In genomic region chr15:61668444-61668843, GRCh38 we compare ENCODE assay signal across 24 cellular contexts.
A peak's percentile ranks its signal among the peaks of the same experiment; 100 is the strongest.
DNase-seq lines count a peak whose midpoint lies in the region; FAIRE-seq and TF ChIP-seq lines count a peak whose summit lies in the region.
"Had no signal": no experiment of that assay in that cellular context is flagged by ENCODE, and none has a peak within 500 bp of the region (broad histone marks: within the 10 kb centered on the region; RNA-seq: fewer than 3 reads in every experiment).

No MANE protein-coding gene starts in this region.

- H2BK20ac ChIP-seq in H1 (ENCODE audit: low read length) = no peak overlapping the region

- no peak overlapping the region for H2AK5ac ChIP-seq in H1 (ENCODE audit: low read depth, low read length)
- H2AK5ac ChIP-seq in trophoblast cell (ENCODE audit: low read length) = no peak overlapping the region

- intact Hi-C loops in kidney (cut with DNase I) = no loop called here

- no peak overlapping the region for H3K4me2 ChIP-seq in H1 (ENCODE audit: insufficient read depth in 1 of 2, low read depth in 2 of 2, low read length in 2 of 2)
- H3K4me2 ChIP-seq in neural progenitor cell = no peak overlapping the region
- H3K4me2 ChIP-seq in trophoblast cell (ENCODE audit: low read length) = no peak overlapping the region

- FAIRE-seq in H1 (lab: Jason Lieb, UNC) = no peak
- FAIRE-seq in kidney (lab: Jason Lieb, UNC) = no peak
- FAIRE-seq: GM12878, HepG2 had no signal

- H4K20me1 ChIP-seq in H1 (replicated peaks in 1 of 2; ENCODE audit: control insufficient read depth in 1 of 2, insufficient read depth in 2 of 2, low read length in 2 of 2) = no peaks in the 10 kb centered on the region
- H4K20me1 ChIP-seq in neural progenitor cell (ENCODE audit: low read depth) = no peaks in the 10 kb centered on the region

- H3K36me3 Mint-ChIP-seq in neural progenitor cell (no peaks in the 10 kb centered on the region), endodermal cell (ENCODE audit: low read depth) (no peaks in the 10 kb centered on the region)
- H3K36me3 Mint-ChIP-seq: CD4-positive, alpha-beta memory T cell had no signal

- no peak overlapping the region for H3K23ac ChIP-seq in H1 (ENCODE audit: insufficient read length)
- no peak overlapping the region for H3K23ac ChIP-seq in trophoblast cell (ENCODE audit: low read length)

- no peak overlapping the region for H2BK5ac ChIP-seq in H1 (ENCODE audit: low read depth, low read length)
- no peak overlapping the region for H2BK5ac ChIP-seq in trophoblast cell (ENCODE audit: low read depth, low read length, poor library complexity)

- no peak overlapping the region for H4K5ac ChIP-seq in H1 (ENCODE audit: insufficient read length, low read depth, low read length)

- no peak overlapping the region for H2BK12ac ChIP-seq in H1 (ENCODE audit: low read depth, low read length)
- no peak overlapping the region for H2BK12ac ChIP-seq in trophoblast cell (ENCODE audit: low read length)

- no peak overlapping the region for H3K27ac ChIP-seq in H1 (ENCODE audit: low read depth, low read length)
- no peak overlapping the region for H3K27ac ChIP-seq in neural progenitor cell
- H3K27ac ChIP-seq in kidney (ENCODE audit: low read depth in 2 of 2, low read length in 2 of 2) = no peak overlapping the region
- H3K27ac ChIP-seq in trophoblast cell (ENCODE audit: low read depth, low read length) = no peak overlapping the region
- H3K27ac ChIP-seq in endodermal cell (ENCODE audit: low read depth, low read length) = no peak overlapping the region

- no peak overlapping the region for H3K14ac ChIP-seq in H1 (ENCODE audit: insufficient read length)
- H3K14ac ChIP-seq in trophoblast cell (ENCODE audit: low read length) = no peak overlapping the region

- H3F3A ChIP-seq in neural progenitor cell (ENCODE audit: low read depth) = no peaks in the 10 kb centered on the region

- CTCF ChIA-PET in H1 (lab: Charles Lee; ENCODE audit: partially characterized antibody) = interaction anchor here (0.8 to 2.9 kb wide), 4 partner anchors 9 to 452 kb away, joined by 3 to 17 read pairs (median 3); no protein-coding TSS in a partner anchor

- peak overlapping the region; percentile 67; the same call in 1 of the 2 replicates for H2AFZ ChIP-seq in H1 (ENCODE audit: low read length)
- H2AFZ ChIP-seq in neural progenitor cell (replicated peaks) = peak overlapping the region; percentile 77
- no peak overlapping the region for H2AFZ ChIP-seq in trophoblast cell (ENCODE audit: insufficient read depth, low read length, poor library complexity)

- no peaks in the 10 kb centered on the region for H3K4me1 Mint-ChIP-seq in neural progenitor cell
- H3K4me1 Mint-ChIP-seq in endodermal cell = peaks cover 2% of the 10 kb centered on the region
- H3K4me1 Mint-ChIP-seq: CD4-positive, alpha-beta memory T cell had no signal

- peaks cover 2% of the 10 kb centered on the region for H3K23me2 ChIP-seq in H1 (ENCODE audit: low read depth, low read length)

- no peaks in the 10 kb centered on the region for H3K27me3 Mint-ChIP-seq in neural progenitor cell (ENCODE audit: insufficient read depth, low read depth)
- H3K27me3 Mint-ChIP-seq in endodermal cell (ENCODE audit: insufficient read depth) = no peaks in the 10 kb centered on the region

- H3K79me1 ChIP-seq in H1 (ENCODE audit: low read depth, low read length) (no peaks in the 10 kb centered on the region), trophoblast cell (ENCODE audit: low read length) (no peaks in the 10 kb centered on the region)

- no peak overlapping the region for H3K4me3 ChIP-seq in H1 (ENCODE audit: extremely low read depth in 1 of 4, insufficient read depth in 2 of 4, low read depth in 3 of 4, low read length in 4 of 4)
- no peak overlapping the region for H3K4me3 ChIP-seq in neural progenitor cell
- no peak overlapping the region for H3K4me3 ChIP-seq in kidney (ENCODE audit: low read length in 2 of 2)
- H3K4me3 ChIP-seq in trophoblast cell (ENCODE audit: low read depth, low read length) = no peak overlapping the region
- H3K4me3 ChIP-seq in endodermal cell (ENCODE audit: low read length) = no peak overlapping the region
- H3K4me3 ChIP-seq: GM12878 had no signal

- H3K27me3 ChIP-seq in H1 (replicated peaks in 1 of 4; ENCODE audit: control insufficient read depth in 3 of 4, extremely low read depth in 1 of 4, insufficient read depth in 3 of 4, low read length in 3 of 4) = no peaks in the 10 kb centered on the region
- H3K27me3 ChIP-seq in neural progenitor cell = no peaks in the 10 kb centered on the region
- H3K27me3 ChIP-seq in trophoblast cell (ENCODE audit: insufficient read depth, low read length) = no peaks in the 10 kb centered on the region
- no peaks in the 10 kb centered on the region for H3K27me3 ChIP-seq in endodermal cell (ENCODE audit: control insufficient read depth, insufficient read depth, low read length, poor library complexity, severe bottlenecking)

- H3K36me3 ChIP-seq in H1 (ENCODE audit: control insufficient read depth in 2 of 4, insufficient read depth in 4 of 4, low read length in 3 of 4) = no peaks in the 10 kb centered on the region
- no peaks in the 10 kb centered on the region for H3K36me3 ChIP-seq in neural progenitor cell
- H3K36me3 ChIP-seq in kidney (ENCODE audit: control insufficient read depth in 1 of 2, insufficient read depth in 2 of 2, low read length in 2 of 2) = no peaks in the 10 kb centered on the region
- no peaks in the 10 kb centered on the region for H3K36me3 ChIP-seq in trophoblast cell (ENCODE audit: control insufficient read depth in 1 of 2, insufficient read depth in 2 of 2, low read length in 2 of 2)
- H3K36me3 ChIP-seq in endodermal cell (ENCODE audit: control insufficient read depth, insufficient read depth, low read length) = no peaks in the 10 kb centered on the region

- POLR2A ChIA-PET in H1 (lab: Charles Lee; ENCODE audit: partially characterized antibody) = no interaction called here

- no peaks in the 10 kb centered on the region for H3K9me3 Mint-ChIP-seq in neural progenitor cell
- H3K9me3 Mint-ChIP-seq in endodermal cell = no peaks in the 10 kb centered on the region

- H3K27ac Mint-ChIP-seq in neural progenitor cell = no peak overlapping the region
- no peak overlapping the region for H3K27ac Mint-ChIP-seq in endodermal cell
- H3K27ac Mint-ChIP-seq: CD4-positive, alpha-beta memory T cell had no signal

- H4K91ac ChIP-seq in H1 (replicated peaks; ENCODE audit: insufficient read length, low read length) = no peak overlapping the region
- no peak overlapping the region for H4K91ac ChIP-seq in trophoblast cell (ENCODE audit: low read depth, low read length)

- H3K4me1 ChIP-seq in H1 (replicated peaks in 1 of 4; ENCODE audit: control insufficient read depth in 3 of 4, insufficient read depth in 4 of 4, low read length in 3 of 4) = no peaks in the 10 kb centered on the region
- H3K4me1 ChIP-seq in neural progenitor cell = no peaks in the 10 kb centered on the region
- H3K4me1 ChIP-seq in kidney (ENCODE audit: control insufficient read depth in 1 of 2, insufficient read depth in 1 of 2, low read depth in 1 of 2, low read length in 2 of 2) = no peaks in the 10 kb centered on the region
- no peaks in the 10 kb centered on the region for H3K4me1 ChIP-seq in trophoblast cell (ENCODE audit: control insufficient read depth in 1 of 2, insufficient read depth in 2 of 2, low read length in 2 of 2)
- no peaks in the 10 kb centered on the region for H3K4me1 ChIP-seq in endodermal cell (ENCODE audit: control insufficient read depth, insufficient read depth, low read length)
- H3K4me1 ChIP-seq: Caco-2 had no signal

- no peak overlapping the region for H4K8ac ChIP-seq in H1 (ENCODE audit: extremely low read depth, insufficient read depth, low read length)
- no peak overlapping the region for H4K8ac ChIP-seq in trophoblast cell (ENCODE audit: low read depth, low read length)

- TF ChIP-seq CTCF in H1 (IDR thresholded peaks at IDR 0.05; ENCODE audit: control extremely low read depth in 1 of 3, insufficient read depth in 1 of 3, low read depth in 1 of 3, low read length in 3 of 3) (no peak), neural progenitor cell (IDR thresholded peaks at IDR 0.05) (no peak), kidney (IDR thresholded peaks at IDR 0.05; ENCODE audit: borderline replicate concordance, extremely low read depth, insufficient read depth) (no peak), endodermal cell (conservative IDR thresholded peaks at IDR 0.05) (no peak)

- DNase-seq in ELF-1 (ENCODE audit: low read depth, low spot score) (peak; percentile 17), OCI-M1 (lab: John Stamatoyannopoulos, UW) (peak; percentile 96), H1 (ENCODE audit: low read depth in 1 of 2, low spot score in 2 of 2) (no peak), neural progenitor cell (ENCODE audit: low spot score) (no peak), kidney (no peak), trophoblast cell (no peak), endodermal cell (no peak)
- DNase-seq: C1 segment of cervical spinal cord; Caco-2; CD4-positive, alpha-beta memory T cell; GDM1; H7; Kasumi-1; NCI-H1092 treated with DMSO at 0.1 percent for 48 hours; NCI-H1436 treated with DMSO at 0.1 percent for 48 hours; NCI-H1930; NCI-H2107; NCI-H446; NCI-H524 treated with DMSO at 0.1 percent for 48 hours; NCI-H774; RPMI8226; SHP77 treated with DMSO at 0.1 percent for 48 hours had no signal

- no peak for TF ChIP-seq POLR2A in H1 (IDR thresholded peaks at IDR 0.05; ENCODE audit: control extremely low read depth in 1 of 2, low read depth in 2 of 2, low read length in 2 of 2)

- H3K4me3 Mint-ChIP-seq in neural progenitor cell = no peak overlapping the region
- H3K4me3 Mint-ChIP-seq in endodermal cell = no peak overlapping the region
- H3K4me3 Mint-ChIP-seq: CD4-positive, alpha-beta memory T cell had no signal

- WGBS in H1 (ENCODE audit: extremely low coverage in 1 of 2, insufficient coverage in 1 of 2, insufficient read length in 1 of 2, insufficient replicate concordance in 2 of 2, low coverage in 1 of 2, low lambda C conversion rate in 2 of 2, missing lambda C conversion rate in 1 of 2), 2 experiments = 87% methylated on average over 12 of the region's 12 CpGs; no CpG with 5 or more reads in 1 of the 2 experiments
- no CpG with 5 or more reads among the region's 12 CpGs for WGBS in trophoblast cell (ENCODE audit: extremely low coverage, insufficient coverage, insufficient read length)
- WGBS in endodermal cell (ENCODE audit: insufficient coverage in 1 of 2, insufficient read length in 1 of 2), 2 experiments = 92 to 100% methylated on average over 8 to 12 of the region's 12 CpGs

- H3K56ac ChIP-seq in H1 (replicated peaks; ENCODE audit: insufficient read length, low read depth, low read length) = no peak overlapping the region

- H3K18ac ChIP-seq in H1 (ENCODE audit: extremely low read depth, low read length) (no peak overlapping the region), trophoblast cell (ENCODE audit: low read length) (no peak overlapping the region)

- H3K79me2 ChIP-seq in H1 (ENCODE audit: control insufficient read depth in 1 of 2, insufficient read depth in 2 of 2, low read length in 2 of 2) (no peaks in the 10 kb centered on the region), neural progenitor cell (ENCODE audit: low read depth) (no peaks in the 10 kb centered on the region), trophoblast cell (ENCODE audit: control insufficient read depth, insufficient read depth, low read length, poor library complexity) (no peaks in the 10 kb centered on the region)

- TF ChIP-seq EP300 in H1 (IDR thresholded peaks at IDR 0.05; ENCODE audit: borderline replicate concordance in 1 of 2, low read depth in 2 of 2, low read length in 2 of 2) = no peak

- H3K4ac ChIP-seq in H1 (replicated peaks; ENCODE audit: insufficient read length, low read depth, low read length) = no peak overlapping the region
- H3K4ac ChIP-seq in trophoblast cell (ENCODE audit: low read depth, low read length) = no peak overlapping the region

- TF ChIP-seq RAD21 in H1 (IDR thresholded peaks at IDR 0.05 in 1 of 2, conservative IDR thresholded peaks at IDR 0.05 in 1 of 2; ENCODE audit: low read depth in 2 of 2, low read length in 2 of 2) = no peak

- H4K12ac ChIP-seq in trophoblast cell (ENCODE audit: low read depth, low read length) = no peak overlapping the region

- H2BK15ac ChIP-seq in H1 (ENCODE audit: low read length) = no peak overlapping the region

- H3K9ac ChIP-seq in H1 (replicated peaks in 1 of 4; ENCODE audit: extremely low read depth in 1 of 4, low read depth in 3 of 4, low read length in 3 of 4) (no peak overlapping the region), neural progenitor cell (no peak overlapping the region), kidney (ENCODE audit: low read length in 2 of 2) (no peak overlapping the region), trophoblast cell (ENCODE audit: low read length) (no peak overlapping the region), endodermal cell (ENCODE audit: extremely low read depth, low read length, poor library complexity, severe bottlenecking) (no peak overlapping the region)

- H3K9me3 ChIP-seq in H1 (ENCODE audit: insufficient read depth in 2 of 2, low read depth in 1 of 2, low read length in 1 of 2) = no peaks in the 10 kb centered on the region
- no peaks in the 10 kb centered on the region for H3K9me3 ChIP-seq in neural progenitor cell (ENCODE audit: low read depth)
- no peaks in the 10 kb centered on the region for H3K9me3 ChIP-seq in kidney (ENCODE audit: control insufficient read depth in 1 of 2, low read length in 2 of 2)
- no peaks in the 10 kb centered on the region for H3K9me3 ChIP-seq in trophoblast cell (ENCODE audit: insufficient read depth, low read depth, low read length)
- no peaks in the 10 kb centered on the region for H3K9me3 ChIP-seq in endodermal cell (ENCODE audit: control insufficient read depth, low read length)
- H3K9me3 ChIP-seq: Caco-2 had no signal

- no peak overlapping the region for H2BK120ac ChIP-seq in H1 (replicated peaks; ENCODE audit: low read depth, low read length)
- H2BK120ac ChIP-seq in trophoblast cell (ENCODE audit: insufficient read depth, low read length, poor library complexity) = no peak overlapping the region

Comparison
In these comparisons a context has a peak if more than half of its experiments do, and no peak if none do; other contexts are left out.
1. DNase-seq: peak in ELF-1 (single experiment) and OCI-M1 (single experiment); none in H1 (0 of 2), neural progenitor cell (single experiment), kidney (single experiment), trophoblast cell (0 of 2) and endodermal cell (single experiment).